8 cellular contexts compared by ENCODE assay signal in genomic region chr6:116444092-116444491, GRCh38. TPM values are rescaled to one million over a fixed set of nuclear protein-coding genes. Genes with fewer than 3 reads are reported as not detected.
DNase-seq lines count a peak whose midpoint lies in the region; ATAC-seq and TF ChIP-seq lines count a peak whose summit lies in the region.

No MANE protein-coding gene starts in this region.

- H3K27ac ChIP-seq in ACC112 (ENCODE audit: low read depth, low read length): peak overlapping the region; percentile 42
- H3K27ac ChIP-seq in Panc1 (ENCODE audit: low read length): no peak overlapping the region
- H3K27ac ChIP-seq in parathyroid adenoma: no peak overlapping the region

- no peak overlapping the region for H3K9ac ChIP-seq in parathyroid adenoma

- in situ Hi-C loops in Panc1 (cut with HindIII; ENCODE audit: low pct_unique_long_range_greater_than_20kb, low sequenced_read_pairs): no loop called here

- peak overlapping the region; percentile 51 for H2AFZ ChIP-seq in ACC112 (ENCODE audit: low read length, unreplicated experiment)
- no peak overlapping the region for H2AFZ ChIP-seq in parathyroid adenoma

- CTCF ChIA-PET in Panc1 (lab: Charles Lee): interaction anchor here (1.1 kb wide), 1 partner anchor 135 kb away, joined by 3 read pairs; no protein-coding TSS in a partner anchor
- CTCF ChIA-PET in activated naive CD4-positive, alpha-beta T cell treated with anti-CD3 and anti-CD28 coated beads, Interleukin-2, amount 10 ng/mL, durations not matched to agents 7 days and 5 days (lab: Charles Lee): interaction anchor here (0.7 to 3.0 kb wide), 7 partner anchors 10 to 167 kb away, joined by 3 to 15 read pairs (median 4); no protein-coding TSS in a partner anchor

- peak; percentile 64 for TF ChIP-seq CTCF in GM12873 (IDR thresholded peaks at IDR 0.05; ENCODE audit: insufficient read depth, low read depth, low read length, missing control alignments)
- TF ChIP-seq CTCF in Panc1 (IDR thresholded peaks at IDR 0.05): peak; percentile 73; the same call in 1 of the 2 replicates
- TF ChIP-seq CTCF in epithelial cell of proximal tubule (conservative IDR thresholded peaks at IDR 0.05; ENCODE audit: low read depth, low read length): peak; percentile 61
- TF ChIP-seq CTCF in parathyroid adenoma (IDR thresholded peaks at IDR 0.05): peak; percentile 54

- intact Hi-C loops in Panc1 (cut with micrococcal nuclease; ENCODE audit: unreplicated experiment): no loop called here

- DNase-seq in Panc1 (ENCODE audit: low read depth, low spot score) (peak; percentile 10), epithelial cell of proximal tubule (ENCODE audit: low read depth) (no peak)
- no peak for DNase-seq in activated naive CD4-positive, alpha-beta T cell treated with anti-CD3 and anti-CD28 coated beads, Interleukin-2, amount 10 ng/mL, durations not matched to agents 7 days and 5 days

- H3K79me2 ChIP-seq in ACC112 (ENCODE audit: control insufficient read depth, insufficient read depth, low read length, unreplicated experiment) (no peaks in the 10 kb centered on the region), parathyroid adenoma (no peaks in the 10 kb centered on the region)

- H3K27ac Mint-ChIP-seq in activated naive CD4-positive, alpha-beta T cell treated with anti-CD3 and anti-CD28 coated beads, Interleukin-2, amount 10 ng/mL, durations not matched to agents 7 days and 5 days: no peak overlapping the region

- H3K4me3 Mint-ChIP-seq in activated naive CD4-positive, alpha-beta T cell treated with anti-CD3 and anti-CD28 coated beads, Interleukin-2, amount 10 ng/mL, durations not matched to agents 7 days and 5 days: no peak overlapping the region

- H3K4me1 Mint-ChIP-seq in activated naive CD4-positive, alpha-beta T cell treated with anti-CD3 and anti-CD28 coated beads, Interleukin-2, amount 10 ng/mL, durations not matched to agents 7 days and 5 days: peaks cover 12% of the 10 kb centered on the region

- H3K27me3 Mint-ChIP-seq in activated naive CD4-positive, alpha-beta T cell treated with anti-CD3 and anti-CD28 coated beads, Interleukin-2, amount 10 ng/mL, durations not matched to agents 7 days and 5 days: peaks cover 25% of the 10 kb centered on the region

- no peaks in the 10 kb centered on the region for H3K9me3 Mint-ChIP-seq in activated naive CD4-positive, alpha-beta T cell treated with anti-CD3 and anti-CD28 coated beads, Interleukin-2, amount 10 ng/mL, durations not matched to agents 7 days and 5 days

- peak overlapping the region; percentile 23; the same call in 1 of the 2 replicates for H3K4me3 ChIP-seq in ACC112 (ENCODE audit: low read depth, low read length)
- no peak overlapping the region for H3K4me3 ChIP-seq in Panc1 (ENCODE audit: low read depth in 2 of 2, low read length in 2 of 2)
- no peak overlapping the region for H3K4me3 ChIP-seq in epithelial cell of proximal tubule (ENCODE audit: low read depth, low read length)
- no peak overlapping the region for H3K4me3 ChIP-seq in parathyroid adenoma (ENCODE audit: low read depth, low read length)

- no TSS peak for BruUV-seq in Panc1 (replicated peaks; lab: Mats Ljungman, UMichigan)

- H3K4me2 ChIP-seq in parathyroid adenoma (ENCODE audit: low read length): no peak overlapping the region

- H3K9me3 ChIP-seq in Panc1 (ENCODE audit: control insufficient read depth, insufficient read depth, low read depth, low read length) (no peaks in the 10 kb centered on the region), parathyroid adenoma (ENCODE audit: control insufficient read depth, low read length) (no peaks in the 10 kb centered on the region)

- H3K36me3 ChIP-seq in ACC112 (ENCODE audit: insufficient read depth, low read length) (no peaks in the 10 kb centered on the region), Panc1 (ENCODE audit: control insufficient read depth, insufficient read depth, low read length) (no peaks in the 10 kb centered on the region), parathyroid adenoma (ENCODE audit: control insufficient read depth, insufficient read depth, low read length) (no peaks in the 10 kb centered on the region)

- H3K27me3 ChIP-seq in ACC112 (ENCODE audit: insufficient read depth, low read length): no peaks in the 10 kb centered on the region
- peaks cover 11% of the 10 kb centered on the region for H3K27me3 ChIP-seq in Panc1 (ENCODE audit: control insufficient read depth, insufficient read depth, low read length)
- H3K27me3 ChIP-seq in parathyroid adenoma (ENCODE audit: control insufficient read depth, insufficient read depth, low read length): no peaks in the 10 kb centered on the region

- peaks cover 45% of the 10 kb centered on the region for H3K4me1 ChIP-seq in ACC112 (ENCODE audit: control insufficient read depth, insufficient read depth, low read length, unreplicated experiment)
- no peaks in the 10 kb centered on the region for H3K4me1 ChIP-seq in Panc1 (ENCODE audit: control insufficient read depth, insufficient read depth, low read length)
- no peaks in the 10 kb centered on the region for H3K4me1 ChIP-seq in parathyroid adenoma

- POLR2A ChIA-PET in Panc1 (lab: Charles Lee): no interaction called here

- no peaks in the 10 kb centered on the region for H3K36me3 Mint-ChIP-seq in activated naive CD4-positive, alpha-beta T cell treated with anti-CD3 and anti-CD28 coated beads, Interleukin-2, amount 10 ng/mL, durations not matched to agents 7 days and 5 days

- ATAC-seq in HG02973 (IDR thresholded peaks at IDR 0.05; ENCODE audit: unreplicated experiment): peak; percentile 64
- ATAC-seq in Panc1: peak; percentile 80
- no peak for ATAC-seq in HG02840 (IDR thresholded peaks at IDR 0.05; ENCODE audit: low FRiP score, unreplicated experiment)

RNA-seq across cellular contexts. Expression of gene CALHM6, which starts 17.1 kb away (rescaled TPM):
- total RNA-seq in Panc1 (2021; ENCODE audit: unreplicated experiment) (not detected), epithelial cell of proximal tubule (0.35 and 4.8 TPM in 2 replicates)
- not detected for polyA plus RNA-seq in Panc1 (2012; ENCODE audit: insufficient read length)
